In genomic region chr11:73838443-73839122, GRCh38 we compare ENCODE assay signal across 1 cellular context.
TF ChIP-seq lines count a peak whose summit lies in the region.

No MANE protein-coding gene starts in this region.

TF ChIP-seq in H1, 55 proteins besides CTCF, POLR2A, EP300 and RAD21:
- TF ChIP-seq CREB1 (IDR thresholded peaks at IDR 0.05) (no peak), E2F6 (IDR thresholded peaks at IDR 0.05) (no peak), TAF1 (IDR thresholded peaks at IDR 0.05; ENCODE audit: low read depth, low read length) (no peak), CHD1 (IDR thresholded peaks at IDR 0.05; ENCODE audit: low read depth, low read length) (no peak), CBX8 (IDR thresholded peaks at IDR 0.05; ENCODE audit: borderline replicate concordance, low read depth, low read length) (no peak), KDM5A (IDR thresholded peaks at IDR 0.05; ENCODE audit: low read length) (no peak), HDAC6 (IDR thresholded peaks at IDR 0.05; ENCODE audit: low read depth, low read length) (no peak), CHD2 (IDR thresholded peaks at IDR 0.05; ENCODE audit: low read length) (no peak), MAFK (IDR thresholded peaks at IDR 0.05; ENCODE audit: low read depth, low read length) (no peak), KDM1A (IDR thresholded peaks at IDR 0.05; ENCODE audit: borderline replicate concordance, low read length) (no peak), PHF8 (conservative IDR thresholded peaks at IDR 0.05; ENCODE audit: low read depth, low read length) (no peak), TCF12 (IDR thresholded peaks at IDR 0.05; ENCODE audit: low read depth, low read length) (no peak), TEAD4 (IDR thresholded peaks at IDR 0.05; ENCODE audit: low read depth, low read length) (no peak; the same call in 1 of the 2 replicates), RBBP5 (IDR thresholded peaks at IDR 0.05; ENCODE audit: borderline replicate concordance, low read depth, low read length) (no peak), NANOG (IDR thresholded peaks at IDR 0.05; ENCODE audit: insufficient read depth, low read depth, low read length, poor library complexity, severe bottlenecking) (no peak), CBX5 (IDR thresholded peaks at IDR 0.05; ENCODE audit: low read depth, low read length) (no peak), SAP30 (IDR thresholded peaks at IDR 0.05; ENCODE audit: insufficient read depth, insufficient replicate concordance, low read length) (no peak)
- TF ChIP-seq, protein P1, sequence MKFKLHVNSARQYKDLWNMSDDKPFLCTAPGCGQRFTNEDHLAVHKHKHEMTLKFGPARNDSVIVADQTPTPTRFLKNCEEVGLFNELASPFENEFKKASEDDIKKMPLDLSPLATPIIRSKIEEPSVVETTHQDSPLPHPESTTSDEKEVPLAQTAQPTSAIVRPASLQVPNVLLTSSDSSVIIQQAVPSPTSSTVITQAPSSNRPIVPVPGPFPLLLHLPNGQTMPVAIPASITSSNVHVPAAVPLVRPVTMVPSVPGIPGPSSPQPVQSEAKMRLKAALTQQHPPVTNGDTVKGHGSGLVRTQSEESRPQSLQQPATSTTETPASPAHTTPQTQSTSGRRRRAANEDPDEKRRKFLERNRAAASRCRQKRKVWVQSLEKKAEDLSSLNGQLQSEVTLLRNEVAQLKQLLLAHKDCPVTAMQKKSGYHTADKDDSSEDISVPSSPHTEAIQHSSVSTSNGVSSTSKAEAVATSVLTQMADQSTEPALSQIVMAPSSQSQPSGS (IDR thresholded peaks at IDR 0.05; ENCODE audit: low read length), result no peak
